ENCODE assay signal across 10 cellular contexts in the genomic region with DNA sequence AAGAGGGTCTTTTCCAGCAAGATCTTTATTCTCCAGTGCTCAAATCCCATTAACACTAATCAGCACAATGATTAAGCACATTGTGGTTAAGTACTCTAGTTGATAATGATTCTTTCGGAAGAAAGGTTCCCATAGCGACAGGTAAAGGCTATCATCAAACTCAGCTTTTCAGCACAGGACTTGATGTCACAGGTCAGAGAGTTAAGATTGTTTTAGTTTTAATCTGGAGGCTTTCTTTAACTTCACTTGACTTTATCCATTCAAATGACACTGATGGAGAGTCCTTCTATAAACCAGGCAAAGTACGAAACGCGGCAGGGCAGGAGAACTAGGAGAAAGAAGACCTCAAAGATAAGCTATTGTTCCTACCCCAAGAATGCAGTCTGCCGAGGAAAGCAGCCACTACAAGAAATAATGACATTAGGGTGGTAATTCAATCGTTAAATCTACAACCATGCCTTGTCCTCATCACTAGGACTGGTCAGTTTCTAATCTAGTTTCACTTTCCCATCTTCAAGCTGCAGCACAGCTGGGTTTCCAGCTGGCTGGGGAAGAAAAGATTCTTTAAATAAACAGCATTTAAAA. TPM values are rescaled to one million over a fixed set of nuclear protein-coding genes. Genes with fewer than 3 reads are reported as not detected.
DNase-seq lines count a peak whose midpoint lies in the region; ATAC-seq and TF ChIP-seq lines count a peak whose summit lies in the region.
"Had no signal": no experiment of that assay in that cellular context is flagged by ENCODE, and none has a peak within 500 bp of the region (broad histone marks: within the 10 kb centered on the region; RNA-seq: fewer than 3 reads in every experiment).

No MANE protein-coding gene starts in this region.

- H3K4me1 ChIP-seq in Panc1 (ENCODE audit: control insufficient read depth, insufficient read depth, low read length): peaks cover 37% of the 10 kb centered on the region

- H3K36me3 Mint-ChIP-seq in stimulated activated naive B cell treated with anti-CD40 and anti-IgM and Interleukin-4, amounts not matched to agents 10 μg/mL and 1 μg/mL and 100 μg/mL, for 72 hours: no peaks in the 10 kb centered on the region

- peak overlapping the region; percentile 59 to 89 for H3K4me3 ChIP-seq in Panc1 (ENCODE audit: low read depth in 2 of 2, low read length in 2 of 2)

- intact Hi-C loops in Panc1 (cut with micrococcal nuclease; ENCODE audit: unreplicated experiment): loop anchor here (5.0 kb wide), 1 partner anchor 74 kb away; the partner anchor contains the start of gene PURA

- POLR2A ChIA-PET in Panc1 (lab: Charles Lee): interaction anchor here (0.6 kb wide), 2 partner anchors 70 to 108 kb away, joined by 6 to 12 read pairs; no protein-coding TSS in a partner anchor

- in situ Hi-C loops in Panc1 (cut with HindIII; ENCODE audit: low pct_unique_long_range_greater_than_20kb, low sequenced_read_pairs): no loop called here

- H3K9me3 ChIP-seq in Panc1 (ENCODE audit: control insufficient read depth, insufficient read depth, low read depth, low read length): peaks cover 9% of the 10 kb centered on the region; the same call in 1 of the 2 replicates

- BruUV-seq in Panc1 (replicated peaks; lab: Mats Ljungman, UMichigan): no TSS peak

- no peak for TF ChIP-seq CTCF in Panc1 (IDR thresholded peaks at IDR 0.05)

- H3K27ac Mint-ChIP-seq in stimulated activated naive B cell treated with anti-CD40 and anti-IgM and Interleukin-4, amounts not matched to agents 10 μg/mL and 1 μg/mL and 100 μg/mL, for 72 hours: no peak overlapping the region

- H3K27ac ChIP-seq in Panc1 (ENCODE audit: low read length): peak overlapping the region; percentile 98
- H3K27ac ChIP-seq: C4-2B, VCaP had no signal

- peak; percentile 37 for DNase-seq in NCI-H2196 (lab: John Stamatoyannopoulos, UW; ENCODE audit: unreplicated experiment)
- no peak for DNase-seq in NCI-H2196 treated with DMSO at 0.1 percent for 48 hours (lab: John Stamatoyannopoulos, UW; ENCODE audit: unreplicated experiment)
- DNase-seq in Panc1 (ENCODE audit: low read depth, low spot score): peak; percentile 36
- DNase-seq in glomerular visceral epithelial cell (ENCODE audit: extremely low spot score): peak; percentile 27
- no peak for DNase-seq in stimulated activated naive B cell treated with anti-CD40 and anti-IgM and Interleukin-4, amounts not matched to agents 10 μg/mL and 1 μg/mL and 100 μg/mL, for 72 hours
- no peak for DNase-seq in GOT3 (lab: John Stamatoyannopoulos, UW)
- DNase-seq in HPDE6-E6E7 (ENCODE audit: extremely low spot score): no peak

- peaks cover 16 to 31% of the 10 kb centered on the region in 2 donors for H3K4me1 Mint-ChIP-seq in stimulated activated naive B cell treated with anti-CD40 and anti-IgM and Interleukin-4, amounts not matched to agents 10 μg/mL and 1 μg/mL and 100 μg/mL, for 72 hours

- H3K4me3 Mint-ChIP-seq in stimulated activated naive B cell treated with anti-CD40 and anti-IgM and Interleukin-4, amounts not matched to agents 10 μg/mL and 1 μg/mL and 100 μg/mL, for 72 hours: peak overlapping the region; percentile 48 to 68

- peaks cover 58 to 60% of the 10 kb centered on the region in 2 donors for H3K27me3 Mint-ChIP-seq in stimulated activated naive B cell treated with anti-CD40 and anti-IgM and Interleukin-4, amounts not matched to agents 10 μg/mL and 1 μg/mL and 100 μg/mL, for 72 hours

- H3K9me3 Mint-ChIP-seq in stimulated activated naive B cell treated with anti-CD40 and anti-IgM and Interleukin-4, amounts not matched to agents 10 μg/mL and 1 μg/mL and 100 μg/mL, for 72 hours: no peaks in the 10 kb centered on the region

- CTCF ChIA-PET in Panc1 (lab: Charles Lee): interaction anchor here (0.6 kb wide), 1 partner anchor 206 kb away, joined by 5 read pairs; no protein-coding TSS in a partner anchor

- ATAC-seq in Panc1 (no peak), HG02852 (IDR thresholded peaks at IDR 0.05; ENCODE audit: unreplicated experiment) (no peak)
- no peak for ATAC-seq in stimulated activated naive B cell treated with anti-CD40 and anti-IgM and Interleukin-4, amounts not matched to agents 10 μg/mL and 1 μg/mL and 100 μg/mL, for 72 hours (replicated peaks)

- no peaks in the 10 kb centered on the region for H3K27me3 ChIP-seq in Panc1 (ENCODE audit: control insufficient read depth, insufficient read depth, low read length)

- H3K36me3 ChIP-seq in Panc1 (ENCODE audit: control insufficient read depth, insufficient read depth, low read length): no peaks in the 10 kb centered on the region

RNA-seq across cellular contexts. Expression of gene NRG2, which starts 4.6 kb away (rescaled TPM):
- total RNA-seq in Panc1 (2021; ENCODE audit: unreplicated experiment): 20.2 TPM
- 20.9 TPM for polyA plus RNA-seq in Panc1 (2012; ENCODE audit: insufficient read length)

Comparison
In these comparisons a context has a peak if more than half of its experiments do, and no peak if none do; other contexts are left out.
1. DNase-seq: peak in NCI-H2196 (single experiment), Panc1 (single experiment) and glomerular visceral epithelial cell (single experiment); none in NCI-H2196 treated with DMSO at 0.1 percent for 48 hours (single experiment), stimulated activated naive B cell treated with anti-CD40 and anti-IgM and Interleukin-4, amounts not matched to agents 10 μg/mL and 1 μg/mL and 100 μg/mL, for 72 hours (single experiment), GOT3 (single experiment) and HPDE6-E6E7 (single experiment).